8 cellular contexts compared by ENCODE assay signal in genomic region chr12:56042430-56043203, GRCh38. TPM values are rescaled to one million over a fixed set of nuclear protein-coding genes. Genes with fewer than 3 reads are reported as not detected.
DNase-seq lines count a peak whose midpoint lies in the region; ATAC-seq, FAIRE-seq and TF ChIP-seq lines count a peak whose summit lies in the region.

No MANE protein-coding gene starts in this region.

- WGBS in K562 (ENCODE audit: insufficient coverage, low coverage, missing lambda C conversion rate): 1% methylated on average over 22 of the region's 29 CpGs
- 12 to 13% methylated on average over 27 to 29 of the region's 29 CpGs for WGBS in lung, 2 donors
- 11% methylated on average over 29 of the region's 29 CpGs for WGBS in urinary bladder

- peak; percentile 8 for DNase-seq in activated naive CD4-positive, alpha-beta T cell treated with Interleukin-2 at 50 U/mL for 16 hours
- no peak for DNase-seq in activated naive CD4-positive, alpha-beta T cell (lab: John Stamatoyannopoulos, UW)
- DNase-seq in K562 (ENCODE audit: extremely low read depth in 1 of 4, low spot score in 3 of 4): no peak
- no peak for DNase-seq in lung (ENCODE audit: low spot score)
- DNase-seq in GOT3 (lab: John Stamatoyannopoulos, UW): no peak
- DNase-seq in GM12891 (ENCODE audit: insufficient read length, low spot score): no peak
- DNase-seq in NCI-H82 (lab: John Stamatoyannopoulos, UW): no peak

- in situ Hi-C loops in K562 (cut with MboI): no loop called here

- H3K9me3 ChIP-seq in K562 (replicated peaks; ENCODE audit: control insufficient read depth, insufficient read depth, low read depth, low read length) (no peaks in the 10 kb centered on the region), lung (ENCODE audit: control insufficient read depth in 2 of 2, insufficient read depth in 1 of 2, low read length in 1 of 2) (no peaks in the 10 kb centered on the region)

- H3K36me3 ChIP-seq in K562 (ENCODE audit: control insufficient read depth, insufficient read depth, low read length) (peaks cover 44% of the 10 kb centered on the region), lung (ENCODE audit: control insufficient read depth in 2 of 2, insufficient read depth in 2 of 2, low read length in 2 of 2) (peaks cover 10 to 21% of the 10 kb centered on the region in 2 donors), urinary bladder (ENCODE audit: insufficient read depth) (peaks cover 2% of the 10 kb centered on the region)

- TF ChIP-seq RAD21 in K562 (CRISPR knock-in tag; conservative IDR thresholded peaks at IDR 0.05 in 1 of 2, IDR thresholded peaks at IDR 0.05 in 1 of 2): no peak

- CTCF ChIA-PET in K562 (lab: Yijun Ruan, JAX; ENCODE audit: low intra/inter-chr PET ratio): interaction anchor here (0.5 to 2.1 kb wide), 2 partner anchors 124 to 304 kb away, joined by 3 to 10 read pairs; no protein-coding TSS in a partner anchor

- H3K4me1 ChIP-seq in K562 (replicated peaks in 1 of 2; ENCODE audit: control insufficient read depth in 2 of 2, insufficient read depth in 2 of 2, low read length in 2 of 2): peaks cover 15 to 20% of the 10 kb centered on the region in 2 experiments; a peak in 4 of 5 replicates
- peaks cover 0 to 10% of the 10 kb centered on the region in 2 donors for H3K4me1 ChIP-seq in lung (ENCODE audit: control insufficient read depth in 2 of 2, insufficient read depth in 2 of 2, low read length in 2 of 2)
- H3K4me1 ChIP-seq in urinary bladder (ENCODE audit: insufficient read depth): no peaks in the 10 kb centered on the region

- no peak for TF ChIP-seq CTCF in K562 (IDR thresholded peaks at IDR 0.05 in 2 of 3, conservative IDR thresholded peaks at IDR 0.05 in 1 of 3; ENCODE audit: insufficient read depth in 2 of 3, low read depth in 1 of 3, low read length in 3 of 3)
- no peak for TF ChIP-seq CTCF in lung (IDR thresholded peaks at IDR 0.05; ENCODE audit: control extremely low read depth, extremely low read depth)

- intact Hi-C loops in K562 (cut with micrococcal nuclease): loop anchor here (5.0 to 10.0 kb wide), 2 partner anchors 182 to 215 kb away; partner anchors contain the start of genes DNAJC14, NABP2 and RNF41

- H3K27ac ChIP-seq in K562 (ENCODE audit: extremely low read depth, low read depth, low read length) (peak overlapping the region; percentile 98), lung (ENCODE audit: low read depth in 1 of 2, low read length in 1 of 2) (peak overlapping the region; percentile 83 to 89), urinary bladder (ENCODE audit: low read depth) (peak overlapping the region; percentile 32)

- peak overlapping the region; percentile 83 for H3K4me3 ChIP-seq in K562
- H3K4me3 ChIP-seq in lung: peak overlapping the region; percentile 68
- H3K4me3 ChIP-seq in urinary bladder (ENCODE audit: low read depth, low read length): peak overlapping the region; percentile 71

- H3K9me1 ChIP-seq in K562 (ENCODE audit: control insufficient read depth, insufficient read depth, low read length): no peaks in the 10 kb centered on the region

- TF ChIP-seq EP300 in K562 (IDR thresholded peaks at IDR 0.05; ENCODE audit: low read length): no peak

- H3K27me3 ChIP-seq in K562 (ENCODE audit: control insufficient read depth in 2 of 2, insufficient read depth in 2 of 2, low read length in 2 of 2) (no peaks in the 10 kb centered on the region), lung (ENCODE audit: control insufficient read depth, insufficient read depth) (no peaks in the 10 kb centered on the region)

- ATAC-seq in K562 (no peak), lung (ENCODE audit: insufficient read depth, low FRiP score) (no peak)

- POLR2A ChIA-PET in K562 (lab: Yijun Ruan, JAX): no interaction called here

- H3K79me2 ChIP-seq in K562 (ENCODE audit: control insufficient read depth, insufficient read depth, low read length): peaks cover 27% of the 10 kb centered on the region

- no peaks in the 10 kb centered on the region; the same call in 1 of the 2 replicates for H4K20me1 ChIP-seq in K562 (replicated peaks; ENCODE audit: control insufficient read depth, insufficient read depth, low read length)

- peak overlapping the region; percentile 93 for H3K4me2 ChIP-seq in K562 (ENCODE audit: insufficient read depth, low read length)

- TSS peak; percentile 83 for BruUV-seq in K562 (replicated peaks; lab: Mats Ljungman, UMichigan)

- peak overlapping the region; percentile 96 to 97 for H3K9ac ChIP-seq in K562 (ENCODE audit: insufficient read depth in 1 of 2, low read depth in 2 of 2, low read length in 2 of 2)

- no peak for TF ChIP-seq POLR2A in K562 (conservative IDR thresholded peaks at IDR 0.05)
- TF ChIP-seq POLR2A in GM12891 (IDR thresholded peaks at IDR 0.05; ENCODE audit: low read depth, low read length): no peak

- no peak for FAIRE-seq in K562 (lab: Jason Lieb, UNC)
- FAIRE-seq in GM12891 (lab: Jason Lieb, UNC): no peak

- H2AFZ ChIP-seq in K562 (ENCODE audit: low read depth, low read length): no peak overlapping the region

RNA-seq across cellular contexts. Expression of gene RPS26, which starts 0.9 kb away (rescaled TPM):
- 81.1 and 108 TPM in 2 replicates for total RNA-seq in K562 (2011; cell fraction: chromatin; rRNA removed; ENCODE audit: low replicate concordance)
- total RNA-seq in K562 (2011; cell fraction: nucleolus; rRNA removed): 111 and 126 TPM in 2 replicates
- total RNA-seq in K562 (2011; cell fraction: nucleoplasm; rRNA removed): 132 and 142 TPM in 2 replicates
- total RNA-seq in K562 (2014; rRNA removed) (352 and 493 TPM in 2 replicates), K562 (2014; rRNA removed; fragmentation: Illumina TruSeq; extraction: Trizol) (788 and 907 TPM in 2 replicates), K562 (2015; rRNA removed; fragmentation: Illumina TruSeq; extraction: Trizol) (746 and 852 TPM in 2 replicates), K562 (2021) (59.8 and 70.2 TPM in 2 replicates), lung (10 to 100 TPM; 53.1 to 94.2 TPM), urinary bladder (96.2 TPM)
- polyA plus RNA-seq in K562 (2011; rRNA removed) (376 and 443 TPM in 2 replicates), K562 (2014; fragmentation: Illumina TruSeq; extraction: Trizol) (658 and 1,033 TPM in 2 replicates), K562 (2014; fragmentation: Nextera tagmentation; extraction: Ambion mirVana) (1,000 to 10,000 TPM; 1,319 to 1,589 TPM), K562 (2014; rRNA removed) (403 and 523 TPM in 2 replicates), lung (1,000 to 10,000 TPM; 1,088 to 1,477 TPM), urinary bladder (774 TPM)
- polyA plus RNA-seq in K562 (2011; cell fraction: cytosol; rRNA removed): 954 and 1,184 TPM in 2 replicates
- polyA plus RNA-seq in K562 (2011; cell fraction: nucleus; rRNA removed): 224 and 243 TPM in 2 replicates
- 372 and 548 TPM in 2 replicates for polyA plus RNA-seq in K562 (2012)
- 556 and 722 TPM in 2 replicates for polyA minus RNA-seq in K562 (2011; rRNA and poly(A)+ RNA removed)
- polyA minus RNA-seq in K562 (2011; cell fraction: cytosol; rRNA and poly(A)+ RNA removed): 78.1 and 105 TPM in 2 replicates
- 51.7 and 82.0 TPM in 2 replicates for polyA minus RNA-seq in K562 (2011; cell fraction: nucleus; rRNA and poly(A)+ RNA removed)
- polyA plus RNA-seq in GM12891 (2012; ENCODE audit: low read depth, missing spikeins): 1,337 TPM

RNA-seq across cellular contexts. Expression of gene IKZF4, which starts 21.8 kb away (rescaled TPM):
- 32.0 and 35.8 TPM in 2 replicates for total RNA-seq in K562 (2011; cell fraction: chromatin; rRNA removed; ENCODE audit: low replicate concordance)
- total RNA-seq in K562 (2011; cell fraction: nucleolus; rRNA removed): 14.9 and 21.0 TPM in 2 replicates
- 29.4 and 36.0 TPM in 2 replicates for total RNA-seq in K562 (2011; cell fraction: nucleoplasm; rRNA removed)
- total RNA-seq in K562 (2014; rRNA removed) (1.9 and 3.9 TPM in 2 replicates), K562 (2014; rRNA removed; fragmentation: Illumina TruSeq; extraction: Trizol) (2.8 TPM in 2 replicates), K562 (2015; rRNA removed; fragmentation: Illumina TruSeq; extraction: Trizol) (3.6 and 4.6 TPM in 2 replicates), K562 (2021) (16.0 and 16.3 TPM in 2 replicates), lung (10 to 100 TPM in 1 of 2 donors, 1 to 10 TPM in 1; 7.0 to 10.7 TPM), urinary bladder (4.8 TPM)
- polyA plus RNA-seq in K562 (2011; rRNA removed) (6.7 and 8.2 TPM in 2 replicates), K562 (2014; fragmentation: Illumina TruSeq; extraction: Trizol) (13.5 and 16.0 TPM in 2 replicates), K562 (2014; fragmentation: Nextera tagmentation; extraction: Ambion mirVana) (1 to 10 TPM; 2.8 to 3.6 TPM), K562 (2014; rRNA removed) (6.4 and 10.2 TPM in 2 replicates), lung (1 to 10 TPM; 3.3 to 3.5 TPM), urinary bladder (8.0 TPM)
- 7.7 and 10.7 TPM in 2 replicates for polyA plus RNA-seq in K562 (2011; cell fraction: cytosol; rRNA removed)
- 19.0 and 35.6 TPM in 2 replicates for polyA plus RNA-seq in K562 (2011; cell fraction: nucleus; rRNA removed)
- polyA plus RNA-seq in K562 (2012): 9.7 and 17.3 TPM in 2 replicates
- polyA minus RNA-seq in K562 (2011; rRNA and poly(A)+ RNA removed): 8.0 and 8.6 TPM in 2 replicates
- polyA minus RNA-seq in K562 (2011; cell fraction: cytosol; rRNA and poly(A)+ RNA removed): 10.7 and 13.7 TPM in 2 replicates
- polyA minus RNA-seq in K562 (2011; cell fraction: nucleus; rRNA and poly(A)+ RNA removed): 5.8 and 6.8 TPM in 2 replicates
- 2.1 TPM for polyA plus RNA-seq in GM12891 (2012; ENCODE audit: low read depth, missing spikeins)

RNA-seq across cellular contexts. Expression of gene ERBB3, which starts 37.3 kb away (rescaled TPM):
- total RNA-seq in K562 (2011; cell fraction: chromatin; rRNA removed; ENCODE audit: low replicate concordance): 26.3 and 40.1 TPM in 2 replicates
- total RNA-seq in K562 (2011; cell fraction: nucleolus; rRNA removed): 15.7 and 18.8 TPM in 2 replicates
- total RNA-seq in K562 (2011; cell fraction: nucleoplasm; rRNA removed): 18.2 and 30.1 TPM in 2 replicates
- total RNA-seq in K562 (2014; rRNA removed): 3.6 and 4.2 TPM in 2 replicates
- total RNA-seq in K562 (2014; rRNA removed; fragmentation: Illumina TruSeq; extraction: Trizol): 2.6 and 3.1 TPM in 2 replicates
- 2.0 and 2.6 TPM in 2 replicates for total RNA-seq in K562 (2015; rRNA removed; fragmentation: Illumina TruSeq; extraction: Trizol)
- 5.1 and 5.5 TPM in 2 replicates for total RNA-seq in K562 (2021)
- 5.3 and 12.2 TPM in 2 replicates for polyA plus RNA-seq in K562 (2011; rRNA removed)
- 2.8 and 9.7 TPM in 2 replicates for polyA plus RNA-seq in K562 (2011; cell fraction: cytosol; rRNA removed)
- 5.9 and 15.1 TPM in 2 replicates for polyA plus RNA-seq in K562 (2011; cell fraction: nucleus; rRNA removed)
- polyA plus RNA-seq in K562 (2012): 2.7 and 9.2 TPM in 2 replicates
- polyA plus RNA-seq in K562 (2014; fragmentation: Illumina TruSeq; extraction: Trizol): 4.0 and 5.4 TPM in 2 replicates
- 1 to 10 TPM; 1.5 to 1.8 TPM for polyA plus RNA-seq in K562 (2014; fragmentation: Nextera tagmentation; extraction: Ambion mirVana)
- polyA plus RNA-seq in K562 (2014; rRNA removed): 3.8 and 7.4 TPM in 2 replicates
- 9.6 and 21.6 TPM in 2 replicates for polyA minus RNA-seq in K562 (2011; rRNA and poly(A)+ RNA removed)
- 5.8 and 11.6 TPM in 2 replicates for polyA minus RNA-seq in K562 (2011; cell fraction: cytosol; rRNA and poly(A)+ RNA removed)
- polyA minus RNA-seq in K562 (2011; cell fraction: nucleus; rRNA and poly(A)+ RNA removed): 6.5 and 19.8 TPM in 2 replicates
- total RNA-seq in lung: 100 to 1,000 TPM in 1 of 2 donors, 10 to 100 TPM in 1; 67.9 to 191 TPM
- polyA plus RNA-seq in lung: 10 to 100 TPM; 31.4 to 52.3 TPM
- 34.4 TPM for total RNA-seq in urinary bladder
- polyA plus RNA-seq in urinary bladder: 11.4 TPM
- 0.04 TPM for polyA plus RNA-seq in GM12891 (2012; ENCODE audit: low read depth, missing spikeins)

RNA-seq across cellular contexts. Expression of gene SUOX, which starts 45.5 kb away (rescaled TPM):
- 64.5 and 126 TPM in 2 replicates for total RNA-seq in K562 (2011; cell fraction: chromatin; rRNA removed; ENCODE audit: low replicate concordance)
- 67.9 and 78.4 TPM in 2 replicates for total RNA-seq in K562 (2011; cell fraction: nucleolus; rRNA removed)
- total RNA-seq in K562 (2011; cell fraction: nucleoplasm; rRNA removed): 78.7 and 91.5 TPM in 2 replicates
- total RNA-seq in K562 (2014; rRNA removed): 21.3 and 30.1 TPM in 2 replicates
- total RNA-seq in K562 (2014; rRNA removed; fragmentation: Illumina TruSeq; extraction: Trizol): 18.1 and 22.9 TPM in 2 replicates
- total RNA-seq in K562 (2015; rRNA removed; fragmentation: Illumina TruSeq; extraction: Trizol): 29.9 and 30.0 TPM in 2 replicates
- total RNA-seq in K562 (2021): 23.7 and 25.8 TPM in 2 replicates
- polyA plus RNA-seq in K562 (2011; rRNA removed): 31.2 and 31.5 TPM in 2 replicates
- 33.1 and 43.9 TPM in 2 replicates for polyA plus RNA-seq in K562 (2011; cell fraction: cytosol; rRNA removed)
- 62.5 and 76.6 TPM in 2 replicates for polyA plus RNA-seq in K562 (2011; cell fraction: nucleus; rRNA removed)
- 26.9 and 29.9 TPM in 2 replicates for polyA plus RNA-seq in K562 (2012)
- polyA plus RNA-seq in K562 (2014; fragmentation: Illumina TruSeq; extraction: Trizol): 32.2 and 39.7 TPM in 2 replicates
- polyA plus RNA-seq in K562 (2014; fragmentation: Nextera tagmentation; extraction: Ambion mirVana): 10 to 100 TPM in 1 of 2 experiments, 1 to 10 TPM in 1; 9.2 to 21.6 TPM
- 25.4 and 27.9 TPM in 2 replicates for polyA plus RNA-seq in K562 (2014; rRNA removed)
- polyA minus RNA-seq in K562 (2011; rRNA and poly(A)+ RNA removed): 30.3 and 35.2 TPM in 2 replicates
- 16.8 and 19.6 TPM in 2 replicates for polyA minus RNA-seq in K562 (2011; cell fraction: cytosol; rRNA and poly(A)+ RNA removed)
- polyA minus RNA-seq in K562 (2011; cell fraction: nucleus; rRNA and poly(A)+ RNA removed): 24.4 and 37.4 TPM in 2 replicates
- 10 to 100 TPM; 17.7 to 26.2 TPM for total RNA-seq in lung
- 10 to 100 TPM; 15.1 to 17.1 TPM for polyA plus RNA-seq in lung
- 14.4 TPM for total RNA-seq in urinary bladder
- polyA plus RNA-seq in urinary bladder: 31.3 TPM
- 10.0 TPM for polyA plus RNA-seq in GM12891 (2012; ENCODE audit: low read depth, missing spikeins)

Comparison
In these comparisons a context has a peak if more than half of its experiments do, and no peak if none do; other contexts are left out.
1. H3K27ac ChIP-seq: peak in every context shown above with its lines; median percentile 98 in K562; 86 in lung; 32 in urinary bladder.